Comparison of ENCODE assay signal across 18 cellular contexts in the genomic region with DNA sequence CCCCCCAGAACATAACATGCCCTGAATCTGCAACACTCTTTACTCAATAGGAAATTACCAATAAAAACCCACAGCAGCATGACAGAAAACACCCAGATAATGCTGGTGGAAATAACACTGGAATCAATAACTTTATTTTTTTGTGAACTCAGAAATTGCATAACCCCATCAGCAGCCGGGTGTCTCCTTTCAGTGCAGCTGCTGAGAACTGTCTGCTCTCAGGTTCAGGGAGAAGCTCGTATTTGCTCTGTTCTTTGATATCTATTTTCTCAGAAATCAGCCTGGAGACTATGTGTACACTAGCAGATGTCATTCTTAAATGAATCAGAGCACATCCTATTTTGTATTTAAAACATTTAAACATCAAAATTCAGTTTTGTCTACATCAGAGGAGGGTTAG.
DNase-seq lines count a peak whose midpoint lies in the region; ATAC-seq and TF ChIP-seq lines count a peak whose summit lies in the region.
"Had no signal": no experiment of that assay in that cellular context is flagged by ENCODE, and none has a peak within 500 bp of the region (broad histone marks: within the 10 kb centered on the region; RNA-seq: fewer than 3 reads in every experiment).

No MANE protein-coding gene starts in this region.

- POLR2A ChIA-PET in T-cell (lab: Charles Lee), result no interaction called here

- no peaks in the 10 kb centered on the region for H3K4me1 Mint-ChIP-seq in T-cell

- H3K27me3 Mint-ChIP-seq in T-cell, result no peaks in the 10 kb centered on the region

- H3K36me3 Mint-ChIP-seq in T-cell, result no peaks in the 10 kb centered on the region

- peak overlapping the region; percentile 47 for H3K27ac ChIP-seq in 22Rv1
- H3K27ac ChIP-seq: GM23248 had no signal

- no peak for TF ChIP-seq CTCF in 22Rv1 (IDR thresholded peaks at IDR 0.05)

- DNase-seq in NCI-H1092 (lab: John Stamatoyannopoulos, UW), result peak; percentile 30
- peak; percentile 41 for DNase-seq in NCI-H510A treated with DMSO at 0.1 percent for 48 hours (lab: John Stamatoyannopoulos, UW)
- peak; percentile 67 for DNase-seq in SHP77 treated with DMSO at 0.1 percent for 48 hours (lab: John Stamatoyannopoulos, UW)
- no peak for DNase-seq in T-cell
- no peak for DNase-seq in NCI-H146 (lab: John Stamatoyannopoulos, UW)
- DNase-seq in pons (ENCODE audit: low spot score), result no peak
- DNase-seq: DMS79 treated with DMSO at 0.1 percent for 48 hours, GM23248, KG1, NCI-H1105, NCI-H187, NCI-H2227 treated with DMSO at 0.1 percent for 48 hours, NCI-H774, SIG-M5, T-helper 2 cell had no signal

- no peak overlapping the region for H3K4me3 Mint-ChIP-seq in T-cell

- ATAC-seq in T-cell (replicated peaks in 1 of 4) (no peak), HG03097 (IDR thresholded peaks at IDR 0.05; ENCODE audit: low FRiP score, unreplicated experiment) (no peak)
- ATAC-seq: HCT116 had no signal

- H3K27ac Mint-ChIP-seq in T-cell, result no peak overlapping the region

- peaks cover 15 to 47% (median 26%) of the 10 kb centered on the region in 3 donors for H3K9me3 Mint-ChIP-seq in T-cell

- CTCF ChIA-PET in T-cell (lab: Charles Lee), result interaction anchor here in 1 of 2 donors (0.6 kb wide), 1 partner anchor 89 kb away, joined by 3 read pairs; no protein-coding TSS in a partner anchor

Comparison
In these comparisons a context has a peak if more than half of its experiments do, and no peak if none do; other contexts are left out.
1. DNase-seq: peak in NCI-H1092 (single experiment), NCI-H510A treated with DMSO at 0.1 percent for 48 hours (single experiment) and SHP77 treated with DMSO at 0.1 percent for 48 hours (single experiment); none in T-cell (0 of 34), NCI-H146 (single experiment) and pons (single experiment).